ENCODE assay signal across 8 cellular contexts in genomic region chr19:4471400-4472173, GRCh38. TPM values are rescaled to one million over a fixed set of nuclear protein-coding genes. Genes with fewer than 3 reads are reported as not detected.
DNase-seq lines count a peak whose midpoint lies in the region; ATAC-seq and TF ChIP-seq lines count a peak whose summit lies in the region.

No MANE protein-coding gene starts in this region.

- peak overlapping the region; percentile 88 to 93 for H3K27ac ChIP-seq in mucosa of rectum (ENCODE audit: low read depth in 2 of 2, low read length in 2 of 2)

- H3K36me3 ChIP-seq in mucosa of rectum (ENCODE audit: control insufficient read depth in 2 of 2, insufficient read depth in 2 of 2, low read length in 2 of 2) = peaks cover 0 to 5% of the 10 kb centered on the region in 2 donors

- H3K9me3 ChIP-seq in mucosa of rectum (ENCODE audit: control insufficient read depth in 2 of 2, low read length in 2 of 2) = no peaks in the 10 kb centered on the region

- H3K9ac ChIP-seq in mucosa of rectum (ENCODE audit: low read depth in 1 of 2, low read length in 2 of 2) = peak overlapping the region; percentile 76 to 81

- TF ChIP-seq EP300 in Ishikawa (IDR thresholded peaks at IDR 0.05; ENCODE audit: borderline replicate concordance) = no peak

- DNase-seq in DMS114 treated with DMSO at 0.1 percent for 48 hours (lab: John Stamatoyannopoulos, UW; ENCODE audit: unreplicated experiment) (peak; percentile 100), OCI-M1 (lab: John Stamatoyannopoulos, UW) (peak; percentile 100), activated T-cell treated with anti-CD3 and anti-CD28 coated beads for 48 hours (ENCODE audit: low read depth) (peak; percentile 93)
- peak; percentile 93 to 97 for DNase-seq in stimulated activated CD8-positive, alpha-beta memory T cell treated with anti-CD3 and anti-CD28 coated beads, Interleukin-4, amount 100 ng/mL, for 4 hours (ENCODE audit: low read depth in 2 of 2, low spot score in 1 of 2)

- H3K4me3 ChIP-seq in mucosa of rectum (ENCODE audit: low read length in 2 of 2) = peak overlapping the region; percentile 64 to 91

- TF ChIP-seq RAD21 in Ishikawa (IDR thresholded peaks at IDR 0.05; ENCODE audit: low read depth) = no peak

- H3K27me3 ChIP-seq in mucosa of rectum (ENCODE audit: control insufficient read depth in 2 of 2, insufficient read depth in 2 of 2, low read length in 2 of 2) = no peaks in the 10 kb centered on the region

- ATAC-seq in GM21619 (IDR thresholded peaks at IDR 0.05; ENCODE audit: unreplicated experiment) (peak; percentile 74), esophagus mucosa (peak; percentile 97)

- H3K4me1 ChIP-seq in mucosa of rectum (ENCODE audit: control insufficient read depth in 2 of 2, insufficient read depth in 2 of 2, low read length in 2 of 2) = peaks cover 4 to 13% of the 10 kb centered on the region in 2 donors

TF ChIP-seq in Ishikawa, 13 proteins besides CTCF, POLR2A, EP300 and RAD21:
- TF ChIP-seq MAX (IDR thresholded peaks at IDR 0.05) (peak; percentile 36; the same call in 1 of the 2 replicates), NFIC (IDR thresholded peaks at IDR 0.05) (peak; percentile 54; the same call in 1 of the 2 replicates), USF1 (IDR thresholded peaks at IDR 0.05) (peak; percentile 99)
- TF ChIP-seq, protein P1, sequence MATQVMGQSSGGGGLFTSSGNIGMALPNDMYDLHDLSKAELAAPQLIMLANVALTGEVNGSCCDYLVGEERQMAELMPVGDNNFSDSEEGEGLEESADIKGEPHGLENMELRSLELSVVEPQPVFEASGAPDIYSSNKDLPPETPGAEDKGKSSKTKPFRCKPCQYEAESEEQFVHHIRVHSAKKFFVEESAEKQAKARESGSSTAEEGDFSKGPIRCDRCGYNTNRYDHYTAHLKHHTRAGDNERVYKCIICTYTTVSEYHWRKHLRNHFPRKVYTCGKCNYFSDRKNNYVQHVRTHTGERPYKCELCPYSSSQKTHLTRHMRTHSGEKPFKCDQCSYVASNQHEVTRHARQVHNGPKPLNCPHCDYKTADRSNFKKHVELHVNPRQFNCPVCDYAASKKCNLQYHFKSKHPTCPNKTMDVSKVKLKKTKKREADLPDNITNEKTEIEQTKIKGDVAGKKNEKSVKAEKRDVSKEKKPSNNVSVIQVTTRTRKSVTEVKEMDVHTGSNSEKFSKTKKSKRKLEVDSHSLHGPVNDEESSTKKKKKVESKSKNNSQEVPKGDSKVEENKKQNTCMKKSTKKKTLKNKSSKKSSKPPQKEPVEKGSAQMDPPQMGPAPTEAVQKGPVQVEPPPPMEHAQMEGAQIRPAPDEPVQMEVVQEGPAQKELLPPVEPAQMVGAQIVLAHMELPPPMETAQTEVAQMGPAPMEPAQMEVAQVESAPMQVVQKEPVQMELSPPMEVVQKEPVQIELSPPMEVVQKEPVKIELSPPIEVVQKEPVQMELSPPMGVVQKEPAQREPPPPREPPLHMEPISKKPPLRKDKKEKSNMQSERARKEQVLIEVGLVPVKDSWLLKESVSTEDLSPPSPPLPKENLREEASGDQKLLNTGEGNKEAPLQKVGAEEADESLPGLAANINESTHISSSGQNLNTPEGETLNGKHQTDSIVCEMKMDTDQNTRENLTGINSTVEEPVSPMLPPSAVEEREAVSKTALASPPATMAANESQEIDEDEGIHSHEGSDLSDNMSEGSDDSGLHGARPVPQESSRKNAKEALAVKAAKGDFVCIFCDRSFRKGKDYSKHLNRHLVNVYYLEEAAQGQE (IDR thresholded peaks at IDR 0.05; ENCODE audit: low read depth) = no peak
TF ChIP-seq in Ishikawa: peak in this region for 3.

RNA-seq across cellular contexts. Expression of gene HDGFL2, which starts 0.5 kb away (rescaled TPM):
- 19.2 TPM for total RNA-seq in esophagus mucosa

RNA-seq across cellular contexts. Expression of gene UBXN6, which starts 14.0 kb away (rescaled TPM):
- total RNA-seq in esophagus mucosa = 68.9 TPM

RNA-seq across cellular contexts. Expression of gene PLIN4, which starts 46.7 kb away (rescaled TPM):
- 0.96 TPM for total RNA-seq in esophagus mucosa

Comparison
In these comparisons a context has a peak if more than half of its experiments do, and no peak if none do; other contexts are left out.
1. Peak in every context shown above with its lines: DNase-seq, ATAC-seq, H3K4me3 ChIP-seq and H3K27ac ChIP-seq.